ENCODE assay signal across 9 cellular contexts in the genomic region with DNA sequence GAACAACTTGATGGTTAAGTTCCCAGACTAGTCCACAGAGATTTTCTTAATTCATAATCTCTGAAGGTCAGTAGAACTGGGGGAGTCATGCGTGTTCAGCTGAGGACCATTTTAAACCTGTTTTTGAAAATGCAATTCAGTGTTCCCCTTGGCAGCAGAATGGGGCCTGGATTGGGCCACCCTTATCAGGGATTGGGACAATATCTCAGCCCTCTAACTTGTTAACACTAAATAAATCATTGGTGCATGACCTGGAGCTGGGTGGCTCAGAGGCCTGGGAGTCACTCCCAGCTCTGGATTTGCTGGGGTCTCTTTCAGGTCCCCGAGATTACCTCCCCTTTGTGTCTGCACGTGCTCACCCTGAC. TPM values are rescaled to one million over a fixed set of nuclear protein-coding genes. Genes with fewer than 3 reads are reported as not detected.
DNase-seq lines count a peak whose midpoint lies in the region; ATAC-seq and TF ChIP-seq lines count a peak whose summit lies in the region.
"Had no signal": no experiment of that assay in that cellular context is flagged by ENCODE, and none has a peak within 500 bp of the region (broad histone marks: within the 10 kb centered on the region; RNA-seq: fewer than 3 reads in every experiment).

No MANE protein-coding gene starts in this region.

- H3K9me3 Mint-ChIP-seq in MCF 10A (ENCODE audit: unreplicated experiment), result no peaks in the 10 kb centered on the region
- no peaks in the 10 kb centered on the region for H3K9me3 Mint-ChIP-seq in naive thymus-derived CD8-positive, alpha-beta T cell

- no peaks in the 10 kb centered on the region for H3K27me3 Mint-ChIP-seq in MCF 10A (ENCODE audit: insufficient read depth, unreplicated experiment)
- H3K27me3 Mint-ChIP-seq in naive thymus-derived CD8-positive, alpha-beta T cell, result no peaks in the 10 kb centered on the region

- no peak for ATAC-seq in naive thymus-derived CD8-positive, alpha-beta T cell
- ATAC-seq in HG02970 (IDR thresholded peaks at IDR 0.05; ENCODE audit: low FRiP score, unreplicated experiment), result no peak

- no peak overlapping the region for H3K4me3 Mint-ChIP-seq in MCF 10A (ENCODE audit: unreplicated experiment)
- H3K4me3 Mint-ChIP-seq in naive thymus-derived CD8-positive, alpha-beta T cell, result peak overlapping the region in 8 of 10 donors; percentile 62 to 82 (median 74)

- H3K27me3 ChIP-seq in breast epithelium (no peaks in the 10 kb centered on the region), uterus (no peaks in the 10 kb centered on the region)

- TF ChIP-seq CTCF in MCF 10A (IDR thresholded peaks at IDR 0.05; ENCODE audit: unreplicated experiment), result no peak
- TF ChIP-seq CTCF in breast epithelium (IDR thresholded peaks at IDR 0.05), result no peak
- TF ChIP-seq CTCF in uterus (IDR thresholded peaks at IDR 0.05), result no peak

- peak overlapping the region; percentile 60 for H3K27ac Mint-ChIP-seq in MCF 10A (ENCODE audit: low read depth, unreplicated experiment)
- H3K27ac Mint-ChIP-seq in naive thymus-derived CD8-positive, alpha-beta T cell, result peak overlapping the region; percentile 75 to 95 (median 88)

- POLR2A ChIA-PET in MCF 10A (lab: Yijun Ruan, JAX), result interaction anchor here (1.3 kb wide), 1 partner anchor 11 kb away, joined by 3 read pairs; no protein-coding TSS in a partner anchor
- POLR2A ChIA-PET in naive thymus-derived CD8-positive, alpha-beta T cell (lab: Charles Lee), result interaction anchor here (0.6 to 1.9 kb wide), 9 partner anchors 29 to 219 kb away, joined by 3 to 11 read pairs (median 3); partner anchors contain the start of genes MRPS6 and SLC5A3

- intact Hi-C loops in MCF 10A (cut with micrococcal nuclease) (no loop called here), breast epithelium (cut with DNase I; ENCODE audit: low total_unique reads) (no loop called here), uterus (cut with DNase I; ENCODE audit: low total_unique reads) (no loop called here), posterior vena cava (cut with DNase I) (no loop called here)

- H3K4me3 ChIP-seq in breast epithelium, result no peak overlapping the region
- H3K4me3 ChIP-seq in uterus, result no peak overlapping the region

- CTCF ChIA-PET in MCF 10A (lab: Yijun Ruan, JAX), result interaction anchor here (0.7 to 0.9 kb wide), 2 partner anchors 204 to 412 kb away, joined by 3 to 7 read pairs; no protein-coding TSS in a partner anchor

- no peak for DNase-seq in MCF 10A (ENCODE audit: unreplicated experiment)
- DNase-seq in breast epithelium (ENCODE audit: low spot score in 2 of 2), result no peak
- DNase-seq in caudate nucleus (lab: John Stamatoyannopoulos, UW), result peak in 1 of 61 donors; percentile 44
- no peak for DNase-seq in naive thymus-derived CD8-positive, alpha-beta T cell
- peak in 1 of 2 donors; percentile 43 for DNase-seq in uterus
- DNase-seq in retina, result no peak
- DNase-seq in posterior vena cava (ENCODE audit: low spot score), result no peak
- DNase-seq: GOT3 had no signal

- peaks cover 35% of the 10 kb centered on the region for H3K4me1 Mint-ChIP-seq in MCF 10A (ENCODE audit: insufficient read depth, unreplicated experiment)
- H3K4me1 Mint-ChIP-seq in naive thymus-derived CD8-positive, alpha-beta T cell, result peaks cover 72 to 95% (median 92%) of the 10 kb centered on the region in 4 donors

- H3K27ac ChIP-seq in breast epithelium (peak overlapping the region in 1 of 2 donors; percentile 35), caudate nucleus (ENCODE audit: low read depth, low read length) (peak overlapping the region; percentile 91), uterus (peak overlapping the region; percentile 76 to 92)

- H3K36me3 ChIP-seq in breast epithelium (no peaks in the 10 kb centered on the region), uterus (no peaks in the 10 kb centered on the region)

- H3K9me3 ChIP-seq in breast epithelium (no peaks in the 10 kb centered on the region), uterus (no peaks in the 10 kb centered on the region)

- H3K4me1 ChIP-seq in breast epithelium (peaks cover 0 to 13% of the 10 kb centered on the region in 2 donors), uterus (peaks cover 17 to 26% of the 10 kb centered on the region in 2 donors)

- no peak for TF ChIP-seq POLR2A in breast epithelium (IDR thresholded peaks at IDR 0.05)
- TF ChIP-seq POLR2A in uterus (IDR thresholded peaks at IDR 0.05), result no peak

- no TSS peak for BruUV-seq in MCF 10A (replicated peaks; lab: Mats Ljungman, UMichigan)

- peaks cover 20% of the 10 kb centered on the region for H3K36me3 Mint-ChIP-seq in MCF 10A (ENCODE audit: insufficient read depth, unreplicated experiment)
- H3K36me3 Mint-ChIP-seq in naive thymus-derived CD8-positive, alpha-beta T cell, result peaks cover 2 to 48% (median 3%) of the 10 kb centered on the region in 3 donors

RNA-seq across cellular contexts. Expression of gene MRPS6, which starts 55.3 kb away (rescaled TPM):
- total RNA-seq in MCF 10A (2022) (86.0 and 90.7 TPM in 2 replicates), breast epithelium (10 to 100 TPM; 22.3 to 40.6 (median 26.5) TPM), uterus (10 to 100 TPM in 3 of 4 donors, 1 to 10 TPM in 1; 9.0 to 75.6 (median 33.5) TPM), posterior vena cava (10 to 100 TPM; 45.8 to 64.0 TPM)
- 100 to 1,000 TPM; 107 to 112 TPM for total RNA-seq in naive thymus-derived CD8-positive, alpha-beta T cell
- polyA plus RNA-seq in naive thymus-derived CD8-positive, alpha-beta T cell, result 100 to 1,000 TPM; 170 to 193 (median 181) TPM

RNA-seq across cellular contexts. Expression of gene SLC5A3, which starts 55.3 kb away (rescaled TPM):
- total RNA-seq in MCF 10A (2022) (8.1 and 8.5 TPM in 2 replicates), breast epithelium (10 to 100 TPM; 17.0 to 54.9 (median 38.6) TPM), uterus (10 to 100 TPM; 10.2 to 76.2 (median 17.1) TPM), posterior vena cava (10 to 100 TPM; 10.9 to 16.4 TPM)
- 10 to 100 TPM; 31.9 to 32.7 TPM for total RNA-seq in naive thymus-derived CD8-positive, alpha-beta T cell
- polyA plus RNA-seq in naive thymus-derived CD8-positive, alpha-beta T cell, result 1 to 10 TPM; 1.7 to 2.1 (median 1.9) TPM
